ENCODE assay signal across 8 cellular contexts in genomic region chr7:116930156-116930913, GRCh38. TPM values are rescaled to one million over a fixed set of nuclear protein-coding genes. Genes with fewer than 3 reads are reported as not detected.
DNase-seq lines count a peak whose midpoint lies in the region; ATAC-seq and TF ChIP-seq lines count a peak whose summit lies in the region.

No MANE protein-coding gene starts in this region.

- peak; percentile 84 for DNase-seq in GM12865 (ENCODE audit: low read depth)
- DNase-seq in NCI-H1105 treated with DMSO at 0.1 percent for 48 hours (lab: John Stamatoyannopoulos, UW): peak; percentile 67
- peak; percentile 77 for DNase-seq in activated naive CD8-positive, alpha-beta T cell treated with anti-CD3 and anti-CD28 coated beads, Interleukin-2, amount 50 U/mL, for 24 hours
- peak; percentile 80 to 82 for DNase-seq in heart right ventricle
- DNase-seq in renal cortical epithelial cell (ENCODE audit: low read depth): peak; percentile 60

- H3K4me3 ChIP-seq in GM12865 (ENCODE audit: low read depth, low read length) (no peak overlapping the region), SU-DHL-6 (ENCODE audit: insufficient read depth, low read length, poor library complexity, severe bottlenecking) (no peak overlapping the region), heart right ventricle (no peak overlapping the region)

- peak; percentile 86 for TF ChIP-seq CTCF in GM12865 (IDR thresholded peaks at IDR 0.05; ENCODE audit: insufficient read depth, low read depth, low read length, missing control alignments)
- peak; percentile 75 for TF ChIP-seq CTCF in SU-DHL-6 (IDR thresholded peaks at IDR 0.05; ENCODE audit: insufficient read depth, low read length, poor library complexity, severe bottlenecking)
- peak; percentile 90 to 95 (median 92) for TF ChIP-seq CTCF in heart right ventricle (IDR thresholded peaks at IDR 0.05)

- H3K9ac ChIP-seq in SU-DHL-6 (ENCODE audit: low read length): no peak overlapping the region

- no peaks in the 10 kb centered on the region for H3K9me3 ChIP-seq in SU-DHL-6 (ENCODE audit: insufficient read depth, low read length)
- H3K9me3 ChIP-seq in heart right ventricle: no peaks in the 10 kb centered on the region

- no peaks in the 10 kb centered on the region for H3K79me2 ChIP-seq in SU-DHL-6 (ENCODE audit: insufficient read depth, low read length)

- no peaks in the 10 kb centered on the region for H4K20me1 ChIP-seq in SU-DHL-6 (ENCODE audit: low read depth, low read length)

- peak overlapping the region; percentile 15 for H2AFZ ChIP-seq in SU-DHL-6 (ENCODE audit: low read depth, low read length, severe bottlenecking)

- H3K27ac ChIP-seq in SU-DHL-6 (ENCODE audit: low read depth, low read length) (no peak overlapping the region), heart right ventricle (no peak overlapping the region)

- ATAC-seq in HG02610 (IDR thresholded peaks at IDR 0.05; ENCODE audit: unreplicated experiment): peak; percentile 79
- peak; percentile 89 for ATAC-seq in activated naive CD8-positive, alpha-beta T cell treated with anti-CD3 and anti-CD28 coated beads, Interleukin-2, amount 50 U/mL, for 24 hours
- peak; percentile 76 to 92 (median 88) for ATAC-seq in heart right ventricle
- no peak for ATAC-seq in GM19467 (IDR thresholded peaks at IDR 0.05; ENCODE audit: unreplicated experiment)

- H3K27me3 ChIP-seq in SU-DHL-6 (ENCODE audit: low read length): no peaks in the 10 kb centered on the region
- H3K27me3 ChIP-seq in heart right ventricle: no peaks in the 10 kb centered on the region

- WGBS in heart right ventricle, 2 donors: 25 to 28% methylated on average over 22 of the region's 22 CpGs

- peaks cover 13% of the 10 kb centered on the region for H3K27me3 Mint-ChIP-seq in activated naive CD8-positive, alpha-beta T cell treated with anti-CD3 and anti-CD28 coated beads, Interleukin-2, amount 50 U/mL, for 24 hours

- H3K9me2 ChIP-seq in SU-DHL-6 (replicated peaks; ENCODE audit: insufficient read depth, low read length): no peaks in the 10 kb centered on the region

- no peak overlapping the region for H3K4me2 ChIP-seq in SU-DHL-6 (ENCODE audit: low read depth, low read length, poor library complexity, severe bottlenecking)

- H3K4me1 ChIP-seq in heart right ventricle: peaks cover 0 to 8% (median 0%) of the 10 kb centered on the region in 9 donors

- no peaks in the 10 kb centered on the region for H3K9me3 Mint-ChIP-seq in activated naive CD8-positive, alpha-beta T cell treated with anti-CD3 and anti-CD28 coated beads, Interleukin-2, amount 50 U/mL, for 24 hours

- H3K36me3 Mint-ChIP-seq in activated naive CD8-positive, alpha-beta T cell treated with anti-CD3 and anti-CD28 coated beads, Interleukin-2, amount 50 U/mL, for 24 hours (ENCODE audit: low read depth): no peaks in the 10 kb centered on the region

- H3K36me3 ChIP-seq in SU-DHL-6 (ENCODE audit: low read length) (no peaks in the 10 kb centered on the region), heart right ventricle (no peaks in the 10 kb centered on the region)

- no peak overlapping the region for H3K4me3 Mint-ChIP-seq in activated naive CD8-positive, alpha-beta T cell treated with anti-CD3 and anti-CD28 coated beads, Interleukin-2, amount 50 U/mL, for 24 hours

- H3F3A ChIP-seq in SU-DHL-6 (ENCODE audit: insufficient read depth): no peaks in the 10 kb centered on the region

- H3K27ac Mint-ChIP-seq in activated naive CD8-positive, alpha-beta T cell treated with anti-CD3 and anti-CD28 coated beads, Interleukin-2, amount 50 U/mL, for 24 hours: no peak overlapping the region

- intact Hi-C loops in heart right ventricle (cut with DNase I): loop anchor here (2.0 to 10.0 kb wide), 8 partner anchors 54 to 454 kb away; no protein-coding TSS in a partner anchor

- H3K4me1 Mint-ChIP-seq in activated naive CD8-positive, alpha-beta T cell treated with anti-CD3 and anti-CD28 coated beads, Interleukin-2, amount 50 U/mL, for 24 hours: peaks cover 3% of the 10 kb centered on the region

RNA-seq across cellular contexts. Expression of gene ST7, which starts 23.0 kb away (rescaled TPM):
- 10 to 100 TPM; 20.6 to 40.2 (median 24.4) TPM for total RNA-seq in heart right ventricle
- polyA plus RNA-seq in heart right ventricle: 10 to 100 TPM; 20.1 to 22.7 TPM
- total RNA-seq in renal cortical epithelial cell: 18.2 and 20.7 TPM in 2 replicates
